In the genomic region with DNA sequence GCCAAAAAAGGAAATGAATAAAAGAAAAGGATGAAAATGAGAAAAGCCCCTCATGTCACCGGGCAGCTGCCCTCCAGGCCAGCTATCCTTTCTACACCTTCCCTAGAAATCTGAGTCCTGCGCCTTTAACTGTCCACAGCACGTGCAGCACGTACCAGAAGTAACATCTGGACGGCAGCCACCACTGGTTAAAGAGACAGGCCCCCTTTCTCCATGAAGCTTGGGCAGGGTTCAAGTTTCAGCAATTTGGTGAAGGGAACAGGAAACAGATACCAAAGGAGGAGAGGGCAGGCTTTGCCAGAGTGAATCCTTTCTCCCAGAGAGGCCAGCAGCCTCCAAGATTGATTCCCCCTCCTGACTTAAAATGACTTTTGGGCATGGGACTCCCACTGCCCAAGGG, we compare ENCODE assay signal across 9 cellular contexts. TPM values are rescaled to one million over a fixed set of nuclear protein-coding genes. Genes with fewer than 3 reads are reported as not detected.
DNase-seq lines count a peak whose midpoint lies in the region; ATAC-seq and TF ChIP-seq lines count a peak whose summit lies in the region.
"Had no signal": no experiment of that assay in that cellular context is flagged by ENCODE, and none has a peak within 500 bp of the region (broad histone marks: within the 10 kb centered on the region; RNA-seq: fewer than 3 reads in every experiment).

No MANE protein-coding gene starts in this region.

- H3K36me3 ChIP-seq in spleen = no peaks in the 10 kb centered on the region

- TF ChIP-seq CTCF in spleen (IDR thresholded peaks at IDR 0.05 in 8 of 11, conservative IDR thresholded peaks at IDR 0.05 in 3 of 11) = no peak

- H3K4me3 Mint-ChIP-seq in activated naive CD4-positive, alpha-beta T cell treated with anti-CD3 and anti-CD28 coated beads, Interleukin-2, amount 10 ng/mL, durations not matched to agents 7 days and 5 days = no peak overlapping the region

- no peak for TF ChIP-seq POLR2A in spleen (IDR thresholded peaks at IDR 0.05)

- H3K4me3 ChIP-seq in spleen = no peak overlapping the region

- ATAC-seq in Right ventricle myocardium superior (ENCODE audit: poor library complexity) = peak; percentile 33

- peak overlapping the region in 7 of 8 donors; percentile 17 to 66 (median 33) for H3K27ac ChIP-seq in spleen

- peak; percentile 29 for DNase-seq in activated naive CD4-positive, alpha-beta T cell treated with anti-CD3 and anti-CD28 coated beads, Interleukin-2, amount 10 ng/mL, durations not matched to agents 7 days and 5 days
- no peak for DNase-seq in activated naive CD4-positive, alpha-beta T cell treated with Interleukin-2 at 50 U/mL for 16 hours
- peak; percentile 65 for DNase-seq in SK-N-DZ (ENCODE audit: low spot score)
- DNase-seq in Right ventricle myocardium superior = peak; percentile 85
- no peak for DNase-seq in spleen
- DNase-seq in activated CD8-positive, alpha-beta memory T cell treated with anti-CD3 and anti-CD28 coated beads for 24 hours = no peak
- DNase-seq in LoVo (ENCODE audit: low spot score) = no peak
- no peak for DNase-seq in OCI-M2 (lab: John Stamatoyannopoulos, UW; ENCODE audit: unreplicated experiment)
- DNase-seq: activated B cell treated with CpG ODN at 0.5 μM for 24 hours had no signal

- no peaks in the 10 kb centered on the region for H3K27me3 ChIP-seq in spleen (replicated peaks in 1 of 7)

- peaks cover 31% of the 10 kb centered on the region for H3K27me3 Mint-ChIP-seq in activated naive CD4-positive, alpha-beta T cell treated with anti-CD3 and anti-CD28 coated beads, Interleukin-2, amount 10 ng/mL, durations not matched to agents 7 days and 5 days
- H3K27me3 Mint-ChIP-seq: activated B cell treated with CpG ODN at 0.5 μM for 24 hours had no signal

- 8 to 12% (median 9%) methylated on average over 5 of the region's 5 CpGs for WGBS in spleen, 5 donors

- H3K4me1 Mint-ChIP-seq in activated naive CD4-positive, alpha-beta T cell treated with anti-CD3 and anti-CD28 coated beads, Interleukin-2, amount 10 ng/mL, durations not matched to agents 7 days and 5 days = peaks cover 21% of the 10 kb centered on the region

- no peaks in the 10 kb centered on the region for H3K9me3 ChIP-seq in spleen

- peaks cover 7 to 57% (median 41%) of the 10 kb centered on the region in 6 donors for H3K4me1 ChIP-seq in spleen

- H3K36me3 Mint-ChIP-seq in activated naive CD4-positive, alpha-beta T cell treated with anti-CD3 and anti-CD28 coated beads, Interleukin-2, amount 10 ng/mL, durations not matched to agents 7 days and 5 days = peaks cover under 1% of the 10 kb centered on the region

- CTCF ChIA-PET in activated naive CD4-positive, alpha-beta T cell treated with anti-CD3 and anti-CD28 coated beads, Interleukin-2, amount 10 ng/mL, durations not matched to agents 7 days and 5 days (lab: Charles Lee) = no interaction called here

- H3K27ac Mint-ChIP-seq in activated naive CD4-positive, alpha-beta T cell treated with anti-CD3 and anti-CD28 coated beads, Interleukin-2, amount 10 ng/mL, durations not matched to agents 7 days and 5 days = no peak overlapping the region
- H3K27ac Mint-ChIP-seq: activated B cell treated with CpG ODN at 0.5 μM for 24 hours had no signal

- H3K9me3 Mint-ChIP-seq in activated naive CD4-positive, alpha-beta T cell treated with anti-CD3 and anti-CD28 coated beads, Interleukin-2, amount 10 ng/mL, durations not matched to agents 7 days and 5 days = no peaks in the 10 kb centered on the region
- H3K9me3 Mint-ChIP-seq: activated B cell treated with CpG ODN at 0.5 μM for 24 hours had no signal

- intact Hi-C loops in Right ventricle myocardium superior (cut with DNase I) (no loop called here), spleen (cut with DNase I; ENCODE audit: low total_unique reads) (no loop called here)

RNA-seq across cellular contexts. Expression of gene KIAA2013, which starts 3.6 kb away (rescaled TPM):
- 46.4 and 48.2 TPM in 2 replicates for polyA plus RNA-seq in SK-N-DZ (2014; cell fraction: cytosol; rRNA removed)
- polyA plus RNA-seq in SK-N-DZ (2014; cell fraction: nucleus; rRNA removed) = 24.1 and 27.6 TPM in 2 replicates
- 31.6 TPM for total RNA-seq in Right ventricle myocardium superior
- 10 to 100 TPM; 39.0 to 93.0 (median 45.8) TPM for total RNA-seq in spleen
- polyA plus RNA-seq in spleen = 10 to 100 TPM; 20.7 to 36.2 (median 26.5) TPM

RNA-seq across cellular contexts. Expression of gene PLOD1, which starts 4.7 kb away (rescaled TPM):
- polyA plus RNA-seq in SK-N-DZ (2014; cell fraction: cytosol; rRNA removed) = 36.1 and 44.4 TPM in 2 replicates
- 31.4 and 49.3 TPM in 2 replicates for polyA plus RNA-seq in SK-N-DZ (2014; cell fraction: nucleus; rRNA removed)
- 66.1 TPM for total RNA-seq in Right ventricle myocardium superior
- 10 to 100 TPM; 40.0 to 53.4 (median 46.4) TPM for total RNA-seq in spleen
- polyA plus RNA-seq in spleen = 10 to 100 TPM; 11.6 to 19.7 (median 14.5) TPM

RNA-seq across cellular contexts. Expression of gene MFN2, which starts 50.4 kb away (rescaled TPM):
- polyA plus RNA-seq in SK-N-DZ (2014; cell fraction: cytosol; rRNA removed) = 35.1 and 38.9 TPM in 2 replicates
- 46.6 and 53.5 TPM in 2 replicates for polyA plus RNA-seq in SK-N-DZ (2014; cell fraction: nucleus; rRNA removed)
- total RNA-seq in Right ventricle myocardium superior (648 TPM), spleen (10 to 100 TPM; 47.3 to 69.6 (median 62.9) TPM)
- polyA plus RNA-seq in spleen = 10 to 100 TPM; 14.8 to 28.1 (median 16.2) TPM

Comparison
In these comparisons a context has a peak if more than half of its experiments do, and no peak if none do; other contexts are left out.
1. DNase-seq: peak in activated naive CD4-positive, alpha-beta T cell treated with anti-CD3 and anti-CD28 coated beads, Interleukin-2, amount 10 ng/mL, durations not matched to agents 7 days and 5 days (single experiment), SK-N-DZ (single experiment) and Right ventricle myocardium superior (single experiment); none in activated naive CD4-positive, alpha-beta T cell treated with Interleukin-2 at 50 U/mL for 16 hours (single experiment), spleen (single experiment), activated CD8-positive, alpha-beta memory T cell treated with anti-CD3 and anti-CD28 coated beads for 24 hours (single experiment), LoVo (single experiment) and OCI-M2 (single experiment).